Comparison of ENCODE assay signal across 1 cellular context in the genomic region with DNA sequence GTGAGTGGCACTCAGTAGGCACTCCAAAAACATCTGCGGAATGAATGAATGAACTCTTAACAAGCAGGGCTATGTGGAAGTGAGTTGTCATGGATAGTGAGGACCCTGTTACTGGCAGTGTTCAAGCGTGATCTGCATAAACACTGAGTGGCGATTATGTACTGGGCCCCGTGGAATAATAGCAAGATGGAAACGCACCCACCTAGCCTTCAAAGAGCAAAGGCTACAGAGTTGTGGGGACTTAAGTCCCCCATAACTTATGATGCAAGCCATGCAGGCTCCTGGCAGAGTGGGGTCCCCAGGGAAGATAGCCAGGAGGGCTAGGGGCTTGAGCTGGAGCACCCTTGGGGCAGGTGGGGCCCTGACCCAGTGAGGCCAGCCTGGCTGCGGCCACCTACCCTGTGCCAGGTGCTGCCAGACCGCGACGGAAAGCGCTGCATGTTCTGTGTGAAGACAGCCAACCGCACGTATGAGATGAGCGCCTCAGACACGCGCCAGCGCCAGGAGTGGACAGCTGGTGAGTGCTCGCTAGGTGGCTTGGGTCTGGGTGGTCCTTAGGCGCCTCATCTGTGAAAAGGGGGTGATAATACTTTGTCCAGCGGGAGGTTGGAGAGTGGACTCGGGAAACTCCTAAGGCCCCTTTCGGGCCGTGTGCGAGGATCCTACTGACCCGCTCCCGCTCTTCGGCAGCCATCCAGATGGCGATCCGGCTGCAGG.
TF ChIP-seq lines count a peak whose summit lies in the region.

No MANE protein-coding gene starts in this region.

TF ChIP-seq in GM23338, 12 proteins besides CTCF, POLR2A, EP300 and RAD21 (continued from another document):
- TF ChIP-seq, protein P1, sequence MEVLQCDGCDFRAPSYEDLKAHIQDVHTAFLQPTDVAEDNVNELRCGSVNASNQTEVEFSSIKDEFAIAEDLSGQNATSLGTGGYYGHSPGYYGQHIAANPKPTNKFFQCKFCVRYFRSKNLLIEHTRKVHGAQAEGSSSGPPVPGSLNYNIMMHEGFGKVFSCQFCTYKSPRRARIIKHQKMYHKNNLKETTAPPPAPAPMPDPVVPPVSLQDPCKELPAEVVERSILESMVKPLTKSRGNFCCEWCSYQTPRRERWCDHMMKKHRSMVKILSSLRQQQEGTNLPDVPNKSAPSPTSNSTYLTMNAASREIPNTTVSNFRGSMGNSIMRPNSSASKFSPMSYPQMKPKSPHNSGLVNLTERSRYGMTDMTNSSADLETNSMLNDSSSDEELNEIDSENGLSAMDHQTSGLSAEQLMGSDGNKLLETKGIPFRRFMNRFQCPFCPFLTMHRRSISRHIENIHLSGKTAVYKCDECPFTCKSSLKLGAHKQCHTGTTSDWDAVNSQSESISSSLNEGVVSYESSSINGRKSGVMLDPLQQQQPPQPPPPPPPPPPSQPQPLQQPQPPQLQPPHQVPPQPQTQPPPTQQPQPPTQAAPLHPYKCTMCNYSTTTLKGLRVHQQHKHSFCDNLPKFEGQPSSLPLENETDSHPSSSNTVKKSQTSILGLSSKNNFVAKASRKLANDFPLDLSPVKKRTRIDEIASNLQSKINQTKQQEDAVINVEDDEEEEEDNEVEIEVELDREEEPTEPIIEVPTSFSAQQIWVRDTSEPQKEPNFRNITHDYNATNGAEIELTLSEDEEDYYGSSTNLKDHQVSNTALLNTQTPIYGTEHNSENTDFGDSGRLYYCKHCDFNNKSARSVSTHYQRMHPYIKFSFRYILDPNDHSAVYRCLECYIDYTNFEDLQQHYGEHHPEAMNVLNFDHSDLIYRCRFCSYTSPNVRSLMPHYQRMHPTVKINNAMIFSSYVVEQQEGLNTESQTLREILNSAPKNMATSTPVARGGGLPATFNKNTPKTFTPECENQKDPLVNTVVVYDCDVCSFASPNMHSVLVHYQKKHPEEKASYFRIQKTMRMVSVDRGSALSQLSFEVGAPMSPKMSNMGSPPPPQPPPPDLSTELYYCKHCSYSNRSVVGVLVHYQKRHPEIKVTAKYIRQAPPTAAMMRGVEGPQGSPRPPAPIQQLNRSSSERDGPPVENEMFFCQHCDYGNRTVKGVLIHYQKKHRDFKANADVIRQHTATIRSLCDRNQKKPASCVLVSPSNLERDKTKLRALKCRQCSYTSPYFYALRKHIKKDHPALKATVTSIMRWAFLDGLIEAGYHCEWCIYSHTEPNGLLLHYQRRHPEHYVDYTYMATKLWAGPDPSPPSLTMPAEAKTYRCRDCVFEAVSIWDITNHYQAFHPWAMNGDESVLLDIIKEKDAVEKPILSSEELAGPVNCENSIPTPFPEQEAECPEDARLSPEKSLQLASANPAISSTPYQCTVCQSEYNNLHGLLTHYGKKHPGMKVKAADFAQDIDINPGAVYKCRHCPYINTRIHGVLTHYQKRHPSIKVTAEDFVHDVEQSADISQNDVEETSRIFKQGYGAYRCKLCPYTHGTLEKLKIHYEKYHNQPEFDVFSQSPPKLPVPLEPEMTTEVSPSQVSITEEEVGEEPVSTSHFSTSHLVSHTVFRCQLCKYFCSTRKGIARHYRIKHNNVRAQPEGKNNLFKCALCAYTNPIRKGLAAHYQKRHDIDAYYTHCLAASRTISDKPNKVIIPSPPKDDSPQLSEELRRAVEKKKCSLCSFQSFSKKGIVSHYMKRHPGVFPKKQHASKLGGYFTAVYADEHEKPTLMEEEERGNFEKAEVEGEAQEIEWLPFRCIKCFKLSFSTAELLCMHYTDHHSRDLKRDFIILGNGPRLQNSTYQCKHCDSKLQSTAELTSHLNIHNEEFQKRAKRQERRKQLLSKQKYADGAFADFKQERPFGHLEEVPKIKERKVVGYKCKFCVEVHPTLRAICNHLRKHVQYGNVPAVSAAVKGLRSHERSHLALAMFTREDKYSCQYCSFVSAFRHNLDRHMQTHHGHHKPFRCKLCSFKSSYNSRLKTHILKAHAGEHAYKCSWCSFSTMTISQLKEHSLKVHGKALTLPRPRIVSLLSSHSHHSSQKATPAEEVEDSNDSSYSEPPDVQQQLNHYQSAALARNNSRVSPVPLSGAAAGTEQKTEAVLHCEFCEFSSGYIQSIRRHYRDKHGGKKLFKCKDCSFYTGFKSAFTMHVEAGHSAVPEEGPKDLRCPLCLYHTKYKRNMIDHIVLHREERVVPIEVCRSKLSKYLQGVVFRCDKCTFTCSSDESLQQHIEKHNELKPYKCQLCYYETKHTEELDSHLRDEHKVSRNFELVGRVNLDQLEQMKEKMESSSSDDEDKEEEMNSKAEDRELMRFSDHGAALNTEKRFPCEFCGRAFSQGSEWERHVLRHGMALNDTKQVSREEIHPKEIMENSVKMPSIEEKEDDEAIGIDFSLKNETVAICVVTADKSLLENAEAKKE (CRISPR knock-in tag; IDR thresholded peaks at IDR 0.05): no peak
- TF ChIP-seq POLR2AphosphoS5 (IDR thresholded peaks at IDR 0.05; ENCODE audit: low read depth): no peak
- TF ChIP-seq, protein P2, sequence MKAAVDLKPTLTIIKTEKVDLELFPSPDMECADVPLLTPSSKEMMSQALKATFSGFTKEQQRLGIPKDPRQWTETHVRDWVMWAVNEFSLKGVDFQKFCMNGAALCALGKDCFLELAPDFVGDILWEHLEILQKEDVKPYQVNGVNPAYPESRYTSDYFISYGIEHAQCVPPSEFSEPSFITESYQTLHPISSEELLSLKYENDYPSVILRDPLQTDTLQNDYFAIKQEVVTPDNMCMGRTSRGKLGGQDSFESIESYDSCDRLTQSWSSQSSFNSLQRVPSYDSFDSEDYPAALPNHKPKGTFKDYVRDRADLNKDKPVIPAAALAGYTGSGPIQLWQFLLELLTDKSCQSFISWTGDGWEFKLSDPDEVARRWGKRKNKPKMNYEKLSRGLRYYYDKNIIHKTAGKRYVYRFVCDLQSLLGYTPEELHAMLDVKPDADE (IDR thresholded peaks at IDR 0.05): no peak
- TF ChIP-seq ZNF331 (CRISPR knock-in tag; IDR thresholded peaks at IDR 0.05; ENCODE audit: low read depth): no peak
- no peak for TF ChIP-seq EZH2 (IDR thresholded peaks at IDR 0.05; ENCODE audit: low read depth, unreplicated experiment)
